11 cellular contexts compared by ENCODE assay signal in genomic region chr17:39658346-39658745, GRCh38.
"Had no signal": no experiment of that assay in that cellular context is flagged by ENCODE, and none has a peak within 500 bp of the region (broad histone marks: within the 10 kb centered on the region; RNA-seq: fewer than 3 reads in every experiment).

No MANE protein-coding gene starts in this region.

- H3K4me3 ChIP-seq: breast epithelium, hepatocyte, stomach, thyroid gland had no signal

- ATAC-seq: natural killer cell, right cardiac atrium, T-helper 17 cell had no signal

- H3K4me3 Mint-ChIP-seq: activated naive CD8-positive, alpha-beta T cell; natural killer cell; T-helper 17 cell had no signal

- H3K9me3 Mint-ChIP-seq: natural killer cell had no signal

- H3K27me3 ChIP-seq: breast epithelium, hepatocyte, stomach, thyroid gland had no signal

- H3K27ac Mint-ChIP-seq: natural killer cell had no signal

- H3K4me2 ChIP-seq: hepatocyte had no signal

- H3K9me3 ChIP-seq: breast epithelium, stomach, thyroid gland had no signal

- H3K36me3 Mint-ChIP-seq: activated naive CD8-positive, alpha-beta T cell; natural killer cell had no signal

- H3K27ac ChIP-seq: hepatocyte had no signal

- DNase-seq: activated T-cell treated with anti-CD3 and anti-CD28 coated beads, Interleukin-2, amount 50 U/mL, for 1 hour; aorta; natural killer cell; stimulated activated CD4-positive, alpha-beta T cell treated with anti-CD3 and anti-CD28 coated beads, Interleukin-12 subunit alpha, Interleukin-12 subunit beta, amount 100 ng/mL, for 4 hours; stomach; T-helper 17 cell; thyroid gland had no signal
